In genomic region chr13:112683581-112683980, GRCh38 we compare ENCODE assay signal across 24 cellular contexts. TPM values are rescaled to one million over a fixed set of nuclear protein-coding genes. Genes with fewer than 3 reads are reported as not detected.
DNase-seq lines count a peak whose midpoint lies in the region; ATAC-seq and TF ChIP-seq lines count a peak whose summit lies in the region.
"Had no signal": no experiment of that assay in that cellular context is flagged by ENCODE, and none has a peak within 500 bp of the region (broad histone marks: within the 10 kb centered on the region; RNA-seq: fewer than 3 reads in every experiment).

No MANE protein-coding gene starts in this region.

- H3K27me3 ChIP-seq in right atrium auricular region (no peaks in the 10 kb centered on the region), heart left ventricle (no peaks in the 10 kb centered on the region)
- H3K27me3 ChIP-seq: BE2C; BLaER1 treated with 17β-estradiol and CSF1 and Interleukin-3, amounts not matched to agents 10 nM and 100 nM had no signal

- no peaks in the 10 kb centered on the region for H3K27me3 Mint-ChIP-seq in activated CD8-positive, alpha-beta memory T cell treated with anti-CD3 and anti-CD28 coated beads, Interleukin-2, amount 10 ng/mL, durations not matched to agents 7 days and 5 days
- H3K27me3 Mint-ChIP-seq: CD4-positive, alpha-beta T cell had no signal

- no peak for ATAC-seq in activated CD8-positive, alpha-beta memory T cell treated with anti-CD3 and anti-CD28 coated beads, Interleukin-2, amount 10 ng/mL, durations not matched to agents 7 days and 5 days
- no peak for ATAC-seq in heart left ventricle
- ATAC-seq: A549, GM23338, HCT116 had no signal

- peaks cover 7% of the 10 kb centered on the region for H3K4me1 Mint-ChIP-seq in activated CD8-positive, alpha-beta memory T cell treated with anti-CD3 and anti-CD28 coated beads, Interleukin-2, amount 10 ng/mL, durations not matched to agents 7 days and 5 days

- H3K27ac ChIP-seq in right atrium auricular region: no peak overlapping the region
- H3K27ac ChIP-seq in heart left ventricle: no peak overlapping the region
- H3K27ac ChIP-seq: A549; BLaER1 treated with 17β-estradiol and CSF1 and Interleukin-3, amounts not matched to agents 10 nM and 100 nM had no signal

- H3K27ac Mint-ChIP-seq in activated CD8-positive, alpha-beta memory T cell treated with anti-CD3 and anti-CD28 coated beads, Interleukin-2, amount 10 ng/mL, durations not matched to agents 7 days and 5 days: no peak overlapping the region
- H3K27ac Mint-ChIP-seq: CD14-positive monocyte, GM23338, H9 had no signal

- CTCF ChIA-PET in activated CD8-positive, alpha-beta memory T cell treated with anti-CD3 and anti-CD28 coated beads, Interleukin-2, amount 10 ng/mL, durations not matched to agents 7 days and 5 days (lab: Charles Lee): no interaction called here

- intact Hi-C loops in heart left ventricle (cut with DNase I): loop anchor here in 1 of 10 donors (10.0 kb wide), 1 partner anchor 131 kb away; no protein-coding TSS in a partner anchor

- H3K4me1 ChIP-seq in right atrium auricular region (peaks cover 0 to 2% of the 10 kb centered on the region in 2 donors), heart left ventricle (peaks cover 0 to 8% (median 0%) of the 10 kb centered on the region in 12 donors)
- H3K4me1 ChIP-seq: A549, BE2C had no signal

- H3K4me3 ChIP-seq in right atrium auricular region (no peak overlapping the region), heart left ventricle (no peak overlapping the region)
- H3K4me3 ChIP-seq: A549; BLaER1 treated with 17β-estradiol and CSF1 and Interleukin-3, amounts not matched to agents 10 nM and 100 nM; GM23338 had no signal

- DNase-seq in activated CD8-positive, alpha-beta memory T cell treated with anti-CD3 and anti-CD28 coated beads, Interleukin-2, amount 10 ng/mL, durations not matched to agents 7 days and 5 days: peak; percentile 14
- DNase-seq in activated CD8-positive, alpha-beta memory T cell treated with anti-CD3 and anti-CD28 coated beads, Interleukin-2, amount 50 U/mL, for 4 hours: no peak
- DNase-seq in right atrium auricular region (ENCODE audit: low spot score): peak; percentile 48
- no peak for DNase-seq in heart left ventricle
- DNase-seq in stimulated activated CD8-positive, alpha-beta memory T cell treated with anti-CD3 and anti-CD28 coated beads, Interleukin-4, amount 100 ng/mL, for 48 hours: peak; percentile 14
- no peak for DNase-seq in COLO829 (ENCODE audit: low spot score)
- no peak for DNase-seq in NCI-H1092 treated with DMSO at 0.1 percent for 48 hours (lab: John Stamatoyannopoulos, UW)
- DNase-seq: 8988T; ACHN; AML-193; BE2C; Calu3; CD4-positive, alpha-beta T cell; CD8-positive, alpha-beta memory T cell; COR-L47; DMS53; DMS79 treated with DMSO at 0.1 percent for 48 hours; GF-D8 had no signal

- TF ChIP-seq CTCF in right atrium auricular region (IDR thresholded peaks at IDR 0.05) (no peak), heart left ventricle (IDR thresholded peaks at IDR 0.05) (no peak)

- no peaks in the 10 kb centered on the region for H3K36me3 ChIP-seq in right atrium auricular region
- no peaks in the 10 kb centered on the region for H3K36me3 ChIP-seq in heart left ventricle
- H3K36me3 ChIP-seq: BE2C had no signal

- no peak overlapping the region for H3K4me3 Mint-ChIP-seq in activated CD8-positive, alpha-beta memory T cell treated with anti-CD3 and anti-CD28 coated beads, Interleukin-2, amount 10 ng/mL, durations not matched to agents 7 days and 5 days
- H3K4me3 Mint-ChIP-seq: CD14-positive monocyte; CD4-positive, alpha-beta T cell; GM23338; H9 had no signal

- H3K36me3 Mint-ChIP-seq in activated CD8-positive, alpha-beta memory T cell treated with anti-CD3 and anti-CD28 coated beads, Interleukin-2, amount 10 ng/mL, durations not matched to agents 7 days and 5 days: no peaks in the 10 kb centered on the region
- H3K36me3 Mint-ChIP-seq: CD8-positive, alpha-beta memory T cell had no signal

- no peak for TF ChIP-seq POLR2A in heart left ventricle (IDR thresholded peaks at IDR 0.05)

- no peaks in the 10 kb centered on the region for H3K9me3 ChIP-seq in right atrium auricular region
- no peaks in the 10 kb centered on the region for H3K9me3 ChIP-seq in heart left ventricle
- H3K9me3 ChIP-seq: A549, BE2C had no signal

- WGBS in heart left ventricle, 4 donors: 92 to 93% (median 92%) methylated on average over 10 of the region's 10 CpGs

- no peaks in the 10 kb centered on the region for H3K9me3 Mint-ChIP-seq in activated CD8-positive, alpha-beta memory T cell treated with anti-CD3 and anti-CD28 coated beads, Interleukin-2, amount 10 ng/mL, durations not matched to agents 7 days and 5 days (ENCODE audit: low read depth)
- H3K9me3 Mint-ChIP-seq: CD4-positive, alpha-beta T cell; CD8-positive, alpha-beta memory T cell had no signal

RNA-seq across cellular contexts. Expression of gene ATP11A, which starts 6.3 kb away (rescaled TPM):
- total RNA-seq in activated CD8-positive, alpha-beta memory T cell treated with anti-CD3 and anti-CD28 coated beads, Interleukin-2, amount 10 ng/mL, durations not matched to agents 7 days and 5 days: 10 to 100 TPM; 40.0 to 43.5 TPM
- total RNA-seq in right atrium auricular region: 10 to 100 TPM; 31.8 to 48.6 TPM
- total RNA-seq in heart left ventricle: 100 to 1,000 TPM in 5 of 9 donors, 10 to 100 TPM in 4; 51.4 to 146 (median 110) TPM
- polyA plus RNA-seq in heart left ventricle: 10 to 100 TPM; 20.5 to 91.2 TPM

Comparison
In these comparisons a context has a peak if more than half of its experiments do, and no peak if none do; other contexts are left out.
1. DNase-seq: peak in activated CD8-positive, alpha-beta memory T cell treated with anti-CD3 and anti-CD28 coated beads, Interleukin-2, amount 10 ng/mL, durations not matched to agents 7 days and 5 days (single experiment), right atrium auricular region (single experiment) and stimulated activated CD8-positive, alpha-beta memory T cell treated with anti-CD3 and anti-CD28 coated beads, Interleukin-4, amount 100 ng/mL, for 48 hours (single experiment); none in activated CD8-positive, alpha-beta memory T cell treated with anti-CD3 and anti-CD28 coated beads, Interleukin-2, amount 50 U/mL, for 4 hours (single experiment), heart left ventricle (0 of 5), COLO829 (single experiment) and NCI-H1092 treated with DMSO at 0.1 percent for 48 hours (single experiment).